16 cellular contexts compared by ENCODE assay signal in genomic region chr10:73769396-73769795, GRCh38. TPM values are rescaled to one million over a fixed set of nuclear protein-coding genes. Genes with fewer than 3 reads are reported as not detected.
DNase-seq lines count a peak whose midpoint lies in the region; ATAC-seq, FAIRE-seq and TF ChIP-seq lines count a peak whose summit lies in the region.
"Had no signal": no experiment of that assay in that cellular context is flagged by ENCODE, and none has a peak within 500 bp of the region (broad histone marks: within the 10 kb centered on the region; RNA-seq: fewer than 3 reads in every experiment).

No MANE protein-coding gene starts in this region.

- POLR2A ChIA-PET in activated CD8-positive, alpha-beta T cell treated with anti-CD3 and anti-CD28 coated beads, Interleukin-2, amount 10 ng/mL, durations not matched to agents 7 days and 5 days (lab: Charles Lee): interaction anchor here (1.3 to 3.1 kb wide), 2 partner anchors 12 to 35 kb away, joined by 4 to 16 read pairs; partner anchors contain the start of gene CHCHD1

- H3K9me3 ChIP-seq in pancreas: no peaks in the 10 kb centered on the region
- H3K9me3 ChIP-seq: thyroid gland had no signal

- H3K27ac ChIP-seq in pancreas: no peak overlapping the region
- H3K27ac ChIP-seq: 22Rv1, neural progenitor cell, thyroid gland had no signal

- in situ Hi-C loops in GM13976 (cut with MboI; ENCODE audit: low sequenced_read_pairs, unreplicated experiment): no loop called here

- H3K27me3 Mint-ChIP-seq in T-helper 1 cell treated with Interleukin-12 subunit alpha and Interleukin-12 subunit beta and Interleukin-4 antibody, amounts not matched to agents 30 μg/mL and 1 μg/mL, for 36 hours (ENCODE audit: low read depth): no peaks in the 10 kb centered on the region
- H3K27me3 Mint-ChIP-seq in activated CD8-positive, alpha-beta T cell treated with anti-CD3 and anti-CD28 coated beads, Interleukin-2, amount 10 ng/mL, durations not matched to agents 7 days and 5 days (ENCODE audit: low read depth): no peaks in the 10 kb centered on the region
- no peaks in the 10 kb centered on the region for H3K27me3 Mint-ChIP-seq in natural killer cell treated with Interleukin-12 subunit alpha and Interleukin-12 subunit beta and Interleukin-15 and Interleukin-18, amount 100 ng/mL, for 72 hours

- no peaks in the 10 kb centered on the region for H3K9me3 Mint-ChIP-seq in T-helper 1 cell treated with Interleukin-12 subunit alpha and Interleukin-12 subunit beta and Interleukin-4 antibody, amounts not matched to agents 30 μg/mL and 1 μg/mL, for 36 hours
- H3K9me3 Mint-ChIP-seq in activated CD8-positive, alpha-beta T cell treated with anti-CD3 and anti-CD28 coated beads, Interleukin-2, amount 10 ng/mL, durations not matched to agents 7 days and 5 days (ENCODE audit: insufficient read depth): no peaks in the 10 kb centered on the region
- no peaks in the 10 kb centered on the region for H3K9me3 Mint-ChIP-seq in natural killer cell treated with Interleukin-12 subunit alpha and Interleukin-12 subunit beta and Interleukin-15 and Interleukin-18, amount 100 ng/mL, for 72 hours
- H3K9me3 Mint-ChIP-seq: neural progenitor cell had no signal

- peak overlapping the region; percentile 72 for H3K27ac Mint-ChIP-seq in T-helper 1 cell treated with Interleukin-12 subunit alpha and Interleukin-12 subunit beta and Interleukin-4 antibody, amounts not matched to agents 30 μg/mL and 1 μg/mL, for 36 hours
- peak overlapping the region; percentile 76 for H3K27ac Mint-ChIP-seq in activated CD8-positive, alpha-beta T cell treated with anti-CD3 and anti-CD28 coated beads, Interleukin-2, amount 10 ng/mL, durations not matched to agents 7 days and 5 days
- peak overlapping the region; percentile 54 to 78 for H3K27ac Mint-ChIP-seq in natural killer cell treated with Interleukin-12 subunit alpha and Interleukin-12 subunit beta and Interleukin-15 and Interleukin-18, amount 100 ng/mL, for 72 hours
- H3K27ac Mint-ChIP-seq: neural progenitor cell had no signal

- peaks cover 3 to 53% (median 38%) of the 10 kb centered on the region in 3 donors for H3K36me3 ChIP-seq in pancreas
- H3K36me3 ChIP-seq: neural progenitor cell had no signal

- peaks cover 0 to 8% (median 0%) of the 10 kb centered on the region in 3 donors for H3K4me1 ChIP-seq in pancreas

- no peak for ATAC-seq in activated CD8-positive, alpha-beta T cell treated with anti-CD3 and anti-CD28 coated beads, Interleukin-2, amount 10 ng/mL, durations not matched to agents 7 days and 5 days
- no peak for ATAC-seq in natural killer cell treated with Interleukin-12 subunit alpha and Interleukin-12 subunit beta and Interleukin-15 and Interleukin-18, amount 100 ng/mL, for 72 hours
- ATAC-seq in pancreas (no peak), GM19455 (IDR thresholded peaks at IDR 0.05; ENCODE audit: unreplicated experiment) (no peak)

- H3K36me3 Mint-ChIP-seq in T-helper 1 cell treated with Interleukin-12 subunit alpha and Interleukin-12 subunit beta and Interleukin-4 antibody, amounts not matched to agents 30 μg/mL and 1 μg/mL, for 36 hours (ENCODE audit: low read depth): peaks cover 74% of the 10 kb centered on the region
- H3K36me3 Mint-ChIP-seq in activated CD8-positive, alpha-beta T cell treated with anti-CD3 and anti-CD28 coated beads, Interleukin-2, amount 10 ng/mL, durations not matched to agents 7 days and 5 days (ENCODE audit: low read depth): peaks cover 82% of the 10 kb centered on the region
- peaks cover 61% of the 10 kb centered on the region for H3K36me3 Mint-ChIP-seq in natural killer cell treated with Interleukin-12 subunit alpha and Interleukin-12 subunit beta and Interleukin-15 and Interleukin-18, amount 100 ng/mL, for 72 hours

- no peak overlapping the region for H3K4me3 Mint-ChIP-seq in T-helper 1 cell treated with Interleukin-12 subunit alpha and Interleukin-12 subunit beta and Interleukin-4 antibody, amounts not matched to agents 30 μg/mL and 1 μg/mL, for 36 hours
- no peak overlapping the region for H3K4me3 Mint-ChIP-seq in activated CD8-positive, alpha-beta T cell treated with anti-CD3 and anti-CD28 coated beads, Interleukin-2, amount 10 ng/mL, durations not matched to agents 7 days and 5 days
- H3K4me3 Mint-ChIP-seq in natural killer cell treated with Interleukin-12 subunit alpha and Interleukin-12 subunit beta and Interleukin-15 and Interleukin-18, amount 100 ng/mL, for 72 hours: no peak overlapping the region

- 88 to 91% methylated on average over 5 of the region's 5 CpGs for WGBS in pancreas, 2 donors

- no peak for TF ChIP-seq CTCF in pancreas (IDR thresholded peaks at IDR 0.05)
- TF ChIP-seq CTCF in GM13976 (IDR thresholded peaks at IDR 0.05; ENCODE audit: borderline replicate concordance, control extremely low read depth, extremely low read depth, insufficient read depth, missing control alignments): no peak

- H3K27me3 ChIP-seq in pancreas: no peaks in the 10 kb centered on the region
- H3K27me3 ChIP-seq: neural progenitor cell, thyroid gland had no signal

- H3K4me3 ChIP-seq in pancreas: no peak overlapping the region
- H3K4me3 ChIP-seq: neural progenitor cell, thyroid gland had no signal

- DNase-seq in T-helper 1 cell: no peak
- no peak for DNase-seq in activated CD8-positive, alpha-beta T cell treated with anti-CD3 and anti-CD28 coated beads, Interleukin-2, amount 10 ng/mL, durations not matched to agents 7 days and 5 days
- no peak for DNase-seq in natural killer cell treated with Interleukin-12 subunit alpha and Interleukin-12 subunit beta and Interleukin-15 and Interleukin-18, amount 100 ng/mL, for 72 hours (ENCODE audit: low spot score)
- DNase-seq in pancreas: no peak
- no peak for DNase-seq in GM13976 (ENCODE audit: low spot score)
- DNase-seq: cortex of kidney, hippocampal formation, IMR-90, NCI-H446 treated with DMSO at 0.1 percent for 48 hours, thyroid gland had no signal

- no peak for FAIRE-seq in pancreas (lab: Jason Lieb, UNC)
- FAIRE-seq: keratinocyte had no signal

- H3K4me1 Mint-ChIP-seq in T-helper 1 cell treated with Interleukin-12 subunit alpha and Interleukin-12 subunit beta and Interleukin-4 antibody, amounts not matched to agents 30 μg/mL and 1 μg/mL, for 36 hours (ENCODE audit: low read depth): peaks cover 43% of the 10 kb centered on the region
- H3K4me1 Mint-ChIP-seq in activated CD8-positive, alpha-beta T cell treated with anti-CD3 and anti-CD28 coated beads, Interleukin-2, amount 10 ng/mL, durations not matched to agents 7 days and 5 days (ENCODE audit: low read depth): peaks cover 55% of the 10 kb centered on the region
- H3K4me1 Mint-ChIP-seq in natural killer cell treated with Interleukin-12 subunit alpha and Interleukin-12 subunit beta and Interleukin-15 and Interleukin-18, amount 100 ng/mL, for 72 hours (ENCODE audit: low read depth in 2 of 2): peaks cover 47 to 50% of the 10 kb centered on the region in 2 donors

- CTCF ChIA-PET in activated CD8-positive, alpha-beta T cell treated with anti-CD3 and anti-CD28 coated beads, Interleukin-2, amount 10 ng/mL, durations not matched to agents 7 days and 5 days (lab: Charles Lee): interaction anchor here (1.0 to 9.7 kb wide), 6 partner anchors 10 to 171 kb away, joined by 3 to 101 read pairs (median 6); partner anchors contain the start of genes CHCHD1 and ZSWIM8

- intact Hi-C loops in pancreas (cut with DNase I): no loop called here

- peak; percentile 24 for TF ChIP-seq POLR2A in GM19099 (IDR thresholded peaks at IDR 0.05; ENCODE audit: extremely low read depth, insufficient read length, low read depth)

RNA-seq across cellular contexts. Expression of gene CHCHD1, which starts 12.5 kb away (rescaled TPM):
- total RNA-seq in activated CD8-positive, alpha-beta T cell treated with anti-CD3 and anti-CD28 coated beads, Interleukin-2, amount 10 ng/mL, durations not matched to agents 7 days and 5 days: 10 to 100 TPM; 33.0 to 35.3 TPM
- 10 to 100 TPM; 18.7 to 28.5 TPM for total RNA-seq in natural killer cell treated with Interleukin-12 subunit alpha and Interleukin-12 subunit beta and Interleukin-15 and Interleukin-18, amount 100 ng/mL, for 72 hours
- 1 to 10 TPM; 4.4 to 9.6 (median 7.3) TPM for total RNA-seq in pancreas
- 10 to 100 TPM; 26.3 to 31.7 TPM for polyA plus RNA-seq in pancreas

RNA-seq across cellular contexts. Expression of gene ZSWIM8, which starts 16.0 kb away (rescaled TPM):
- total RNA-seq in activated CD8-positive, alpha-beta T cell treated with anti-CD3 and anti-CD28 coated beads, Interleukin-2, amount 10 ng/mL, durations not matched to agents 7 days and 5 days: 10 to 100 TPM; 58.3 to 69.3 TPM
- 100 to 1,000 TPM; 121 to 148 TPM for total RNA-seq in natural killer cell treated with Interleukin-12 subunit alpha and Interleukin-12 subunit beta and Interleukin-15 and Interleukin-18, amount 100 ng/mL, for 72 hours
- total RNA-seq in pancreas: 10 to 100 TPM; 20.7 to 73.3 (median 38.0) TPM
- 100 to 1,000 TPM; 160 to 187 TPM for polyA plus RNA-seq in pancreas

RNA-seq across cellular contexts. Expression of gene SEC24C, which starts 25.2 kb away (rescaled TPM):
- total RNA-seq in activated CD8-positive, alpha-beta T cell treated with anti-CD3 and anti-CD28 coated beads, Interleukin-2, amount 10 ng/mL, durations not matched to agents 7 days and 5 days: 10 to 100 TPM; 88.9 to 94.6 TPM
- 100 to 1,000 TPM; 152 to 172 TPM for total RNA-seq in natural killer cell treated with Interleukin-12 subunit alpha and Interleukin-12 subunit beta and Interleukin-15 and Interleukin-18, amount 100 ng/mL, for 72 hours
- total RNA-seq in pancreas: 10 to 100 TPM; 23.3 to 42.5 (median 30.2) TPM
- polyA plus RNA-seq in pancreas: 10 to 100 TPM; 33.1 to 36.2 TPM

RNA-seq across cellular contexts. Expression of gene NDST2, which starts 42.0 kb away (rescaled TPM):
- total RNA-seq in activated CD8-positive, alpha-beta T cell treated with anti-CD3 and anti-CD28 coated beads, Interleukin-2, amount 10 ng/mL, durations not matched to agents 7 days and 5 days: 10 to 100 TPM; 60.7 to 61.1 TPM
- total RNA-seq in natural killer cell treated with Interleukin-12 subunit alpha and Interleukin-12 subunit beta and Interleukin-15 and Interleukin-18, amount 100 ng/mL, for 72 hours: 10 to 100 TPM; 42.8 to 83.3 TPM
- 10 to 100 TPM in 3 of 6 donors, 1 to 10 TPM in 3; 7.8 to 20.5 (median 10.2) TPM for total RNA-seq in pancreas
- polyA plus RNA-seq in pancreas: 10 to 100 TPM; 12.6 to 17.7 TPM
